21 cellular contexts compared by ENCODE assay signal in genomic region chr1:91706140-91706957, GRCh38.
"Had no signal": no experiment of that assay in that cellular context is flagged by ENCODE, and none has a peak within 500 bp of the region (broad histone marks: within the 10 kb centered on the region; RNA-seq: fewer than 3 reads in every experiment).

No MANE protein-coding gene starts in this region.

- H3K4me3 ChIP-seq: coronary artery, gastroesophageal sphincter, lower lobe of right lung, neural progenitor cell, sigmoid colon, SK-N-MC, spleen, tibial nerve, uterus had no signal

- H3K36me3 ChIP-seq: brain microvascular endothelial cell, neural progenitor cell, uterus, WERI-Rb-1 had no signal

- H3K9me3 ChIP-seq: gastroesophageal sphincter, lower lobe of right lung, sigmoid colon, spleen, tibial nerve, uterus had no signal

- H3K4me3 Mint-ChIP-seq: activated CD4-positive, alpha-beta memory T cell treated with anti-CD3 and anti-CD28 coated beads, Interleukin-2, amount 10 ng/mL, durations not matched to agents 7 days and 5 days; activated naive CD4-positive, alpha-beta T cell treated with anti-CD3 and anti-CD28 coated beads, Interleukin-2, amount 10 ng/mL, durations not matched to agents 7 days and 5 days; activated naive CD8-positive, alpha-beta T cell treated with anti-CD3 and anti-CD28 coated beads, Interleukin-2, amount 50 U/mL, for 24 hours; activated T-cell treated with anti-CD3 and anti-CD28 coated beads, Interleukin-2, amount 50 U/mL, for 24 hours; neural progenitor cell had no signal

- H3K27ac Mint-ChIP-seq: activated CD4-positive, alpha-beta memory T cell treated with anti-CD3 and anti-CD28 coated beads, Interleukin-2, amount 10 ng/mL, durations not matched to agents 7 days and 5 days; activated naive CD4-positive, alpha-beta T cell treated with anti-CD3 and anti-CD28 coated beads, Interleukin-2, amount 10 ng/mL, durations not matched to agents 7 days and 5 days; activated naive CD8-positive, alpha-beta T cell treated with anti-CD3 and anti-CD28 coated beads, Interleukin-2, amount 50 U/mL, for 24 hours; activated T-cell treated with anti-CD3 and anti-CD28 coated beads, Interleukin-2, amount 50 U/mL, for 24 hours; neural progenitor cell had no signal

- H3K4me2 ChIP-seq: neural progenitor cell had no signal

- H3K9ac ChIP-seq: neural progenitor cell had no signal

- H3K27me3 Mint-ChIP-seq: activated CD4-positive, alpha-beta memory T cell treated with anti-CD3 and anti-CD28 coated beads, Interleukin-2, amount 10 ng/mL, durations not matched to agents 7 days and 5 days; activated naive CD4-positive, alpha-beta T cell treated with anti-CD3 and anti-CD28 coated beads, Interleukin-2, amount 10 ng/mL, durations not matched to agents 7 days and 5 days; activated naive CD8-positive, alpha-beta T cell treated with anti-CD3 and anti-CD28 coated beads, Interleukin-2, amount 50 U/mL, for 24 hours; activated T-cell treated with anti-CD3 and anti-CD28 coated beads, Interleukin-2, amount 50 U/mL, for 24 hours had no signal

- DNase-seq: activated CD4-positive, alpha-beta memory T cell treated with anti-CD3 and anti-CD28 coated beads, Interleukin-2, amount 10 ng/mL, durations not matched to agents 7 days and 5 days; activated effector memory CD4-positive, alpha-beta T cell treated with Interleukin-2 at 50 U/mL for 16 hours; activated naive CD4-positive, alpha-beta T cell treated with anti-CD3 and anti-CD28 coated beads, Interleukin-2, amount 10 ng/mL, durations not matched to agents 7 days and 5 days; activated naive CD8-positive, alpha-beta T cell treated with anti-CD3 and anti-CD28 coated beads, Interleukin-2, amount 50 U/mL, for 24 hours; activated T-cell treated with anti-CD3 and anti-CD28 coated beads, Interleukin-2, amount 50 U/mL, for 24 hours; aorta; brain microvascular endothelial cell; lower lobe of right lung; sigmoid colon; spleen; stimulated activated CD8-positive, alpha-beta memory T cell treated with anti-CD3 and anti-CD28 coated beads, Interleukin-4, amount 100 ng/mL, for 48 hours; stimulated activated naive CD4-positive, alpha-beta T cell treated with Interleukin-2 at 50 U/mL for 16 hours; substantia nigra; uterus; WERI-Rb-1 had no signal

- H3K9me3 Mint-ChIP-seq: activated CD4-positive, alpha-beta memory T cell treated with anti-CD3 and anti-CD28 coated beads, Interleukin-2, amount 10 ng/mL, durations not matched to agents 7 days and 5 days; activated naive CD4-positive, alpha-beta T cell treated with anti-CD3 and anti-CD28 coated beads, Interleukin-2, amount 10 ng/mL, durations not matched to agents 7 days and 5 days; activated naive CD8-positive, alpha-beta T cell treated with anti-CD3 and anti-CD28 coated beads, Interleukin-2, amount 50 U/mL, for 24 hours; activated T-cell treated with anti-CD3 and anti-CD28 coated beads, Interleukin-2, amount 50 U/mL, for 24 hours had no signal

- H3K27me3 ChIP-seq: brain microvascular endothelial cell, gastroesophageal sphincter, neural progenitor cell, sigmoid colon, spleen, tibial nerve, uterus had no signal

- H3K27ac ChIP-seq: brain microvascular endothelial cell, lower lobe of right lung, neural progenitor cell, sigmoid colon, SK-N-MC, tibial nerve, uterus, WERI-Rb-1 had no signal

- H2AFZ ChIP-seq: neural progenitor cell had no signal

- ATAC-seq: activated naive CD8-positive, alpha-beta T cell treated with anti-CD3 and anti-CD28 coated beads, Interleukin-2, amount 50 U/mL, for 24 hours; esophagus mucosa; gastroesophageal sphincter; lower lobe of right lung had no signal

- H3K4me1 Mint-ChIP-seq: activated naive CD8-positive, alpha-beta T cell treated with anti-CD3 and anti-CD28 coated beads, Interleukin-2, amount 50 U/mL, for 24 hours had no signal
